ENCODE assay signal across 19 cellular contexts in genomic region chr15:64782751-64783150, GRCh38. TPM values are rescaled to one million over a fixed set of nuclear protein-coding genes. Genes with fewer than 3 reads are reported as not detected.
A peak's percentile ranks its signal among the peaks of the same experiment; 100 is the strongest.
DNase-seq lines count a peak whose midpoint lies in the region; ATAC-seq and TF ChIP-seq lines count a peak whose summit lies in the region.
"Had no signal": no experiment of that assay in that cellular context is flagged by ENCODE, and none has a peak within 500 bp of the region (broad histone marks: within the 10 kb centered on the region; RNA-seq: fewer than 3 reads in every experiment).

No MANE protein-coding gene starts in this region.

- H3K36me3 ChIP-seq in HUES48 (ENCODE audit: control insufficient read depth, insufficient read depth, low read length): no peaks in the 10 kb centered on the region
- no peaks in the 10 kb centered on the region for H3K36me3 ChIP-seq in endodermal cell (ENCODE audit: control insufficient read depth, insufficient read depth, low read length)
- H3K36me3 ChIP-seq in right lobe of liver: no peaks in the 10 kb centered on the region

- H3K9me3 Mint-ChIP-seq in endodermal cell: no peaks in the 10 kb centered on the region
- H3K9me3 Mint-ChIP-seq: HFFc6 had no signal

- no peak overlapping the region for H3K9ac ChIP-seq in HUES48 (ENCODE audit: low read depth, low read length)
- no peak overlapping the region for H3K9ac ChIP-seq in endodermal cell (ENCODE audit: extremely low read depth, low read length, poor library complexity, severe bottlenecking)

- H3K9me3 ChIP-seq in HUES48 (ENCODE audit: control insufficient read depth, insufficient read depth, low read length) (no peaks in the 10 kb centered on the region), endodermal cell (ENCODE audit: control insufficient read depth, low read length) (no peaks in the 10 kb centered on the region), right lobe of liver (no peaks in the 10 kb centered on the region)

- H3K4me1 ChIP-seq in HUES48 (ENCODE audit: control insufficient read depth, insufficient read depth, low read length): peaks cover 21% of the 10 kb centered on the region
- H3K4me1 ChIP-seq in endodermal cell (ENCODE audit: control insufficient read depth, insufficient read depth, low read length): peaks cover 3% of the 10 kb centered on the region
- H3K4me1 ChIP-seq in right lobe of liver: peaks cover 0 to 36% (median 20%) of the 10 kb centered on the region in 4 donors

- no peaks in the 10 kb centered on the region for H3K36me3 Mint-ChIP-seq in endodermal cell (ENCODE audit: low read depth)

- peak; percentile 84 to 87 (median 85) for ATAC-seq in right lobe of liver
- ATAC-seq: SK-N-SH treated with all-trans-retinoic acid at 6 μM for 48 hours had no signal

- TF ChIP-seq CTCF in endodermal cell (conservative IDR thresholded peaks at IDR 0.05) (no peak), right lobe of liver (IDR thresholded peaks at IDR 0.05) (no peak)

- no peak for TF ChIP-seq POLR2A in right lobe of liver (IDR thresholded peaks at IDR 0.05)

- intact Hi-C loops in right lobe of liver (cut with DNase I): no loop called here

- no peak overlapping the region for H3K4me3 Mint-ChIP-seq in endodermal cell
- H3K4me3 Mint-ChIP-seq: HFFc6 had no signal

- no peak overlapping the region for H3K27ac Mint-ChIP-seq in endodermal cell
- H3K27ac Mint-ChIP-seq: HFFc6 had no signal

- H3K27me3 ChIP-seq in HUES48 (ENCODE audit: control insufficient read depth, insufficient read depth, low read length): no peaks in the 10 kb centered on the region
- H3K27me3 ChIP-seq in endodermal cell (ENCODE audit: control insufficient read depth, insufficient read depth, low read length, poor library complexity, severe bottlenecking): no peaks in the 10 kb centered on the region
- no peaks in the 10 kb centered on the region for H3K27me3 ChIP-seq in right lobe of liver

- H3K27me3 Mint-ChIP-seq in endodermal cell (ENCODE audit: insufficient read depth): no peaks in the 10 kb centered on the region

- H3K27ac ChIP-seq in HUES48 (ENCODE audit: low read depth, low read length) (peak overlapping the region; percentile 79), endodermal cell (ENCODE audit: low read depth, low read length) (peak overlapping the region; percentile 30), right lobe of liver (peak overlapping the region in 2 of 3 donors; percentile 47 to 69)
- H3K27ac ChIP-seq: RWPE1 had no signal

- 86 to 100% methylated on average over 1 to 5 of the region's 5 CpGs for WGBS in endodermal cell (ENCODE audit: insufficient coverage in 1 of 2, insufficient read length in 1 of 2), 2 experiments
- 21% methylated on average over 5 of the region's 5 CpGs for WGBS in right lobe of liver (ENCODE audit: insufficient coverage, low coverage, low lambda C conversion rate, missing lambda C conversion rate)

- peaks cover 35% of the 10 kb centered on the region for H3K4me1 Mint-ChIP-seq in endodermal cell

- H3K4me3 ChIP-seq in HUES48 (ENCODE audit: low read depth, low read length): no peak overlapping the region
- no peak overlapping the region for H3K4me3 ChIP-seq in endodermal cell (ENCODE audit: low read length)
- H3K4me3 ChIP-seq in right lobe of liver: no peak overlapping the region

- in situ Hi-C loops in ACHN (cut with HindIII; ENCODE audit: low pct_ligation_motif_present, low pct_unique_long_range_greater_than_20kb, low sequenced_read_pairs): no loop called here

- DNase-seq in D341Med (ENCODE audit: low spot score): peak; percentile 20
- DNase-seq in endodermal cell: no peak
- DNase-seq in right lobe of liver: peak; percentile 40 to 78 (median 68)
- DNase-seq in hepatic stellate cell (ENCODE audit: low spot score): no peak
- DNase-seq in ACHN: no peak
- DNase-seq in NCI-H2171 treated with DMSO at 0.1 percent for 48 hours (lab: John Stamatoyannopoulos, UW): no peak
- no peak for DNase-seq in NCI-H187 (lab: John Stamatoyannopoulos, UW)
- DNase-seq: C1 segment of cervical spinal cord, DMS79 treated with DMSO at 0.1 percent for 48 hours, HFFc6, KG1, NCI-H1105 treated with DMSO at 0.1 percent for 48 hours, NCI-H1694, NCI-H510A, NCI-H82, SIG-M5 had no signal

RNA-seq across cellular contexts. Expression of gene RBPMS2, which starts 7.4 kb away (rescaled TPM):
- total RNA-seq in endodermal cell: 100 to 1,000 TPM in 1 of 2 donors, 10 to 100 TPM in 1; 86.0 to 131 TPM
- polyA plus RNA-seq in endodermal cell (2013, experiment 1 of 2): 59.9 TPM
- polyA plus RNA-seq in endodermal cell (2013, experiment 2 of 2): 49.6 TPM
- 10 to 100 TPM in 1 of 6 experiments, 1 to 10 TPM in 5; 2.5 to 13.6 (median 6.1) TPM for total RNA-seq in right lobe of liver

RNA-seq across cellular contexts. Expression of gene PIF1, which starts 42.7 kb away (rescaled TPM):
- total RNA-seq in endodermal cell (10 to 100 TPM; 60.7 to 64.6 TPM), right lobe of liver (under 1 TPM; 0.11 to 1.00 (median 0.36) TPM)
- polyA plus RNA-seq in endodermal cell (2013, experiment 1 of 2): 46.2 TPM
- 44.8 TPM for polyA plus RNA-seq in endodermal cell (2013, experiment 2 of 2)

RNA-seq across cellular contexts. Expression of gene PLEKHO2, which starts 59.0 kb away (rescaled TPM):
- total RNA-seq in endodermal cell (10 to 100 TPM; 10.2 to 12.9 TPM), right lobe of liver (10 to 100 TPM in 1 of 6 experiments, 1 to 10 TPM in 5; 3.9 to 11.8 (median 5.2) TPM)
- polyA plus RNA-seq in endodermal cell (2013, experiment 1 of 2): 10.9 TPM
- polyA plus RNA-seq in endodermal cell (2013, experiment 2 of 2): 10.4 TPM

Comparison
In these comparisons a context has a peak if more than half of its experiments do, and no peak if none do; other contexts are left out.
1. DNase-seq: peak in D341Med (single experiment) and right lobe of liver (3 of 3); none in endodermal cell (single experiment), hepatic stellate cell (single experiment), ACHN (single experiment), NCI-H2171 treated with DMSO at 0.1 percent for 48 hours (single experiment) and NCI-H187 (0 of 2).
2. RNA of gene RBPMS2, which starts 7.4 kb away (total RNA-seq): 86.0 to 131 TPM in endodermal cell; 2.5 to 13.6 TPM in right lobe of liver; every median in the first group is over 4 times any median in the second.
3. RNA of gene PIF1, which starts 42.7 kb away (total RNA-seq): 60.7 to 64.6 TPM in endodermal cell; 0.11 to 1.00 TPM in right lobe of liver; every median in the first group is over 10 times any median in the second.
4. Peak in every context shown above with its lines, with median percentiles within 50 percentile points of each other: H3K27ac ChIP-seq.